ENCODE assay signal across 14 cellular contexts in genomic region chr19:31459430-31459829, GRCh38.
"Had no signal": no experiment of that assay in that cellular context is flagged by ENCODE, and none has a peak within 500 bp of the region (broad histone marks: within the 10 kb centered on the region; RNA-seq: fewer than 3 reads in every experiment).

No MANE protein-coding gene starts in this region.

- H3K9me3 Mint-ChIP-seq: activated naive CD4-positive, alpha-beta T cell treated with anti-CD3 and anti-CD28 coated beads for 36 hours; activated T-helper 17 cell treated with anti-CD3 and anti-CD28 coated beads, Interleukin-2, amount 50 U/mL, for 72 hours; stimulated activated effector memory CD8-positive, alpha-beta T cell treated with anti-CD3 and anti-CD28 coated beads, Interleukin-12 subunit alpha, Interleukin-12 subunit beta, amount 100 ng/mL, for 72 hours had no signal

- H3K36me3 Mint-ChIP-seq: stimulated activated effector memory CD8-positive, alpha-beta T cell treated with anti-CD3 and anti-CD28 coated beads, Interleukin-12 subunit alpha, Interleukin-12 subunit beta, amount 100 ng/mL, for 72 hours had no signal

- H3K27ac ChIP-seq: ascending aorta, dorsolateral prefrontal cortex, heart left ventricle, ovary, thoracic aorta had no signal

- ATAC-seq: activated T-helper 17 cell treated with anti-CD3 and anti-CD28 coated beads, Interleukin-2, amount 50 U/mL, for 72 hours; esophagus mucosa; heart left ventricle; stimulated activated effector memory CD8-positive, alpha-beta T cell treated with anti-CD3 and anti-CD28 coated beads, Interleukin-12 subunit alpha, Interleukin-12 subunit beta, amount 100 ng/mL, for 72 hours had no signal

- H3K4me3 Mint-ChIP-seq: activated naive CD4-positive, alpha-beta T cell treated with anti-CD3 and anti-CD28 coated beads for 36 hours; activated T-helper 17 cell treated with anti-CD3 and anti-CD28 coated beads, Interleukin-2, amount 50 U/mL, for 72 hours; stimulated activated effector memory CD8-positive, alpha-beta T cell treated with anti-CD3 and anti-CD28 coated beads, Interleukin-12 subunit alpha, Interleukin-12 subunit beta, amount 100 ng/mL, for 72 hours had no signal

- H3K9me3 ChIP-seq: ascending aorta, heart left ventricle, ovary, thoracic aorta had no signal

- H3K4me1 ChIP-seq: ascending aorta, heart left ventricle had no signal

- H3K27ac Mint-ChIP-seq: activated naive CD4-positive, alpha-beta T cell treated with anti-CD3 and anti-CD28 coated beads for 36 hours; activated T-helper 17 cell treated with anti-CD3 and anti-CD28 coated beads, Interleukin-2, amount 50 U/mL, for 72 hours; stimulated activated effector memory CD8-positive, alpha-beta T cell treated with anti-CD3 and anti-CD28 coated beads, Interleukin-12 subunit alpha, Interleukin-12 subunit beta, amount 100 ng/mL, for 72 hours had no signal

- H3K27me3 Mint-ChIP-seq: activated T-helper 17 cell treated with anti-CD3 and anti-CD28 coated beads, Interleukin-2, amount 50 U/mL, for 72 hours had no signal

- H3K4me3 ChIP-seq: ascending aorta, dorsolateral prefrontal cortex, heart left ventricle, ovary, thoracic aorta had no signal

- DNase-seq: activated CD4-positive, alpha-beta T cell treated with anti-CD3 and anti-CD28 coated beads, Interleukin-2, amount 50 U/mL, for 4 hours; activated CD4-positive, CD25-positive, alpha-beta regulatory T cell treated with anti-CD3 and anti-CD28 coated beads, Interleukin-2, amount 50 U/mL, for 72 hours; activated naive CD4-positive, alpha-beta T cell treated with anti-CD3 and anti-CD28 coated beads for 36 hours; dorsolateral prefrontal cortex; foreskin melanocyte; heart left ventricle; ovary; stimulated activated CD4-positive, alpha-beta T cell treated with anti-CD3 and anti-CD28 coated beads, Interleukin-1b, Interleukin-23, amount 100 ng/mL, for 48 hours; T-helper 9 cell had no signal

- H3K4me1 Mint-ChIP-seq: activated T-helper 17 cell treated with anti-CD3 and anti-CD28 coated beads, Interleukin-2, amount 50 U/mL, for 72 hours; stimulated activated effector memory CD8-positive, alpha-beta T cell treated with anti-CD3 and anti-CD28 coated beads, Interleukin-12 subunit alpha, Interleukin-12 subunit beta, amount 100 ng/mL, for 72 hours had no signal

- H3K27me3 ChIP-seq: ascending aorta, ovary had no signal

- H3K36me3 ChIP-seq: ascending aorta, heart left ventricle, ovary, thoracic aorta had no signal
